In the genomic region with DNA sequence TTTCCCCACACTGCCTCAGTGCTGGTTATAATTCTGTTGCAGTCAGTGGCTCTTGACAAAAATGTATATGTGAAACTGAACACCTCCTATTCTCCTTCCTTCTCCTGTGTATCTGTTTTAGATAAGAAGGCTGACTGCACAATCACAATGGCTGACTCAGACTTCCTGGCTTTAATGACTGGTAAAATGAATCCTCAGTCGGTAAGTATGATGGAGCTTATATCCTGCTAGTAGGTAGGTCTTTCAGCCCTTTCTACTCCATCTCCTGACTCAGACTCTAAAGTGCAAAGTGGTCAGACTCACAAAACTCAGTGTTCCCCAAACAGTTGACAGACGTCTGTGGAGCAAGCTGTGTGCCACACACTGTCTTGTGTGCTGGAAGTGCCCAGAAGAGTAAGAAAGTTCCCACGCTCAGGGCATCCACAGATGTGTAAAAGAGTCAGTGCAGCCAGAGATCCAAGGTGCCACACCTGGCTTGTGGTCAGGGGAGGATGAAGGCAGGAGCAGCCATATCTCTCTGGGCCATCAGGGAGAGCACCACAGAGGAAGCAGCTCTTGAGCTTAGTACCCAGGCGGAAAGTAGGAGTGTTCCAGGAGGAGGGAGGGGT, we compare ENCODE assay signal across 11 cellular contexts. TPM values are rescaled to one million over a fixed set of nuclear protein-coding genes. Genes with fewer than 3 reads are reported as not detected.
DNase-seq lines count a peak whose midpoint lies in the region; ATAC-seq and TF ChIP-seq lines count a peak whose summit lies in the region.
"Had no signal": no experiment of that assay in that cellular context is flagged by ENCODE, and none has a peak within 500 bp of the region (broad histone marks: within the 10 kb centered on the region; RNA-seq: fewer than 3 reads in every experiment).

No MANE protein-coding gene starts in this region.

- peaks cover 15% of the 10 kb centered on the region for H3K36me3 Mint-ChIP-seq in activated CD8-positive, alpha-beta T cell treated with anti-CD3 and anti-CD28 coated beads for 36 hours (ENCODE audit: low read depth)
- peaks cover 21% of the 10 kb centered on the region for H3K36me3 Mint-ChIP-seq in activated CD8-positive, alpha-beta T cell treated with anti-CD3 and anti-CD28 coated beads, Interleukin-2, amount 10 ng/mL, durations not matched to agents 7 days and 5 days (ENCODE audit: low read depth)

- H3K27ac Mint-ChIP-seq in activated CD8-positive, alpha-beta T cell treated with anti-CD3 and anti-CD28 coated beads for 36 hours: no peak overlapping the region
- no peak overlapping the region for H3K27ac Mint-ChIP-seq in activated CD8-positive, alpha-beta T cell treated with anti-CD3 and anti-CD28 coated beads, Interleukin-2, amount 10 ng/mL, durations not matched to agents 7 days and 5 days
- H3K27ac Mint-ChIP-seq: T-helper 1 cell treated with Interleukin-12 subunit alpha and Interleukin-12 subunit beta and Interleukin-4 antibody, amounts not matched to agents 30 μg/mL and 1 μg/mL, for 36 hours had no signal

- no peak overlapping the region for H3K4me3 Mint-ChIP-seq in activated CD8-positive, alpha-beta T cell treated with anti-CD3 and anti-CD28 coated beads for 36 hours
- H3K4me3 Mint-ChIP-seq in activated CD8-positive, alpha-beta T cell treated with anti-CD3 and anti-CD28 coated beads, Interleukin-2, amount 10 ng/mL, durations not matched to agents 7 days and 5 days: no peak overlapping the region
- H3K4me3 Mint-ChIP-seq: CD14-positive monocyte; T-helper 1 cell treated with Interleukin-12 subunit alpha and Interleukin-12 subunit beta and Interleukin-4 antibody, amounts not matched to agents 30 μg/mL and 1 μg/mL, for 36 hours had no signal

- no peaks in the 10 kb centered on the region for H3K79me2 ChIP-seq in hepatocyte

- 72% methylated on average over 4 of the region's 4 CpGs for WGBS in hepatocyte (ENCODE audit: low lambda C conversion rate, missing lambda C conversion rate)

- H3K27ac ChIP-seq in hepatocyte: no peak overlapping the region
- H3K27ac ChIP-seq: body of pancreas had no signal

- CTCF ChIA-PET in activated CD8-positive, alpha-beta T cell treated with anti-CD3 and anti-CD28 coated beads for 36 hours (lab: Charles Lee): interaction anchor here (1.4 kb wide), 1 partner anchor 12 kb away, joined by 5 read pairs; no protein-coding TSS in a partner anchor
- CTCF ChIA-PET in activated CD8-positive, alpha-beta T cell treated with anti-CD3 and anti-CD28 coated beads, Interleukin-2, amount 10 ng/mL, durations not matched to agents 7 days and 5 days (lab: Charles Lee): interaction anchor here (1.5 to 1.8 kb wide), 2 partner anchors 12 to 139 kb away, joined by 4 read pairs; no protein-coding TSS in a partner anchor

- H3K9me3 ChIP-seq in hepatocyte (ENCODE audit: low read depth): no peaks in the 10 kb centered on the region
- H3K9me3 ChIP-seq: body of pancreas had no signal

- no peaks in the 10 kb centered on the region for H3K9me2 ChIP-seq in hepatocyte (replicated peaks; ENCODE audit: insufficient read depth)

- H4K20me1 ChIP-seq in hepatocyte (ENCODE audit: insufficient read depth, poor library complexity, severe bottlenecking): no peaks in the 10 kb centered on the region

- H3K27me3 Mint-ChIP-seq in activated CD8-positive, alpha-beta T cell treated with anti-CD3 and anti-CD28 coated beads for 36 hours: no peaks in the 10 kb centered on the region
- H3K27me3 Mint-ChIP-seq in activated CD8-positive, alpha-beta T cell treated with anti-CD3 and anti-CD28 coated beads, Interleukin-2, amount 10 ng/mL, durations not matched to agents 7 days and 5 days (ENCODE audit: low read depth): no peaks in the 10 kb centered on the region

- no peak overlapping the region for H3K4me3 ChIP-seq in epithelial cell of esophagus (ENCODE audit: low read length)
- H3K4me3 ChIP-seq in retinal pigment epithelial cell (ENCODE audit: low read length): no peak overlapping the region
- H3K4me3 ChIP-seq in hepatocyte: no peak overlapping the region
- H3K4me3 ChIP-seq: body of pancreas had no signal

- intact Hi-C loops in activated CD8-positive, alpha-beta T cell treated with anti-CD3 and anti-CD28 coated beads for 36 hours (cut with micrococcal nuclease): no loop called here

- H3K9me3 Mint-ChIP-seq in activated CD8-positive, alpha-beta T cell treated with anti-CD3 and anti-CD28 coated beads for 36 hours: no peaks in the 10 kb centered on the region
- H3K9me3 Mint-ChIP-seq in activated CD8-positive, alpha-beta T cell treated with anti-CD3 and anti-CD28 coated beads, Interleukin-2, amount 10 ng/mL, durations not matched to agents 7 days and 5 days (ENCODE audit: insufficient read depth): no peaks in the 10 kb centered on the region
- H3K9me3 Mint-ChIP-seq: CD14-positive monocyte; T-helper 1 cell treated with Interleukin-12 subunit alpha and Interleukin-12 subunit beta and Interleukin-4 antibody, amounts not matched to agents 30 μg/mL and 1 μg/mL, for 36 hours had no signal

- H3K27me3 ChIP-seq in hepatocyte: no peaks in the 10 kb centered on the region
- H3K27me3 ChIP-seq: body of pancreas had no signal

- no peak for DNase-seq in activated CD8-positive, alpha-beta T cell treated with anti-CD3 and anti-CD28 coated beads for 36 hours
- DNase-seq in activated CD8-positive, alpha-beta T cell treated with anti-CD3 and anti-CD28 coated beads, Interleukin-2, amount 10 ng/mL, durations not matched to agents 7 days and 5 days: no peak
- DNase-seq in OCI-M1 (lab: John Stamatoyannopoulos, UW) (peak; percentile 45), epithelial cell of esophagus (ENCODE audit: low read depth) (peak; percentile 77), retinal pigment epithelial cell (ENCODE audit: low read depth) (peak; percentile 42), AG08396 (ENCODE audit: low spot score) (no peak), hepatocyte (ENCODE audit: low spot score) (no peak), NCI-H2227 (lab: John Stamatoyannopoulos, UW; ENCODE audit: unreplicated experiment) (no peak)

- POLR2A ChIA-PET in activated CD8-positive, alpha-beta T cell treated with anti-CD3 and anti-CD28 coated beads for 36 hours (lab: Charles Lee): interaction anchor here (1.0 kb wide), 1 partner anchor 33 kb away, joined by 3 read pairs; no protein-coding TSS in a partner anchor
- POLR2A ChIA-PET in activated CD8-positive, alpha-beta T cell treated with anti-CD3 and anti-CD28 coated beads, Interleukin-2, amount 10 ng/mL, durations not matched to agents 7 days and 5 days (lab: Charles Lee): interaction anchor here (0.6 kb wide), 1 partner anchor 9 kb away, joined by 3 read pairs; no protein-coding TSS in a partner anchor

- peak; percentile 86 for ATAC-seq in activated CD8-positive, alpha-beta T cell treated with anti-CD3 and anti-CD28 coated beads for 36 hours
- no peak for ATAC-seq in activated CD8-positive, alpha-beta T cell treated with anti-CD3 and anti-CD28 coated beads, Interleukin-2, amount 10 ng/mL, durations not matched to agents 7 days and 5 days

- peaks cover 4% of the 10 kb centered on the region for H3K4me1 ChIP-seq in hepatocyte (ENCODE audit: insufficient read depth)

- no peak overlapping the region for H2AFZ ChIP-seq in hepatocyte

- TF ChIP-seq CTCF in activated CD8-positive, alpha-beta T cell treated with anti-CD3 and anti-CD28 coated beads for 36 hours (IDR thresholded peaks at IDR 0.05): no peak
- TF ChIP-seq CTCF in epithelial cell of esophagus (IDR thresholded peaks at IDR 0.05; ENCODE audit: insufficient read depth, low read depth, low read length, missing control alignments): no peak
- no peak for TF ChIP-seq CTCF in retinal pigment epithelial cell (conservative IDR thresholded peaks at IDR 0.05; ENCODE audit: low read depth, low read length)
- no peak for TF ChIP-seq CTCF in hepatocyte (IDR thresholded peaks at IDR 0.05; ENCODE audit: poor library complexity)

- peaks cover 5% of the 10 kb centered on the region for H3K4me1 Mint-ChIP-seq in activated CD8-positive, alpha-beta T cell treated with anti-CD3 and anti-CD28 coated beads for 36 hours (ENCODE audit: low read depth)
- peaks cover 4% of the 10 kb centered on the region for H3K4me1 Mint-ChIP-seq in activated CD8-positive, alpha-beta T cell treated with anti-CD3 and anti-CD28 coated beads, Interleukin-2, amount 10 ng/mL, durations not matched to agents 7 days and 5 days (ENCODE audit: low read depth)
- H3K4me1 Mint-ChIP-seq: CD14-positive monocyte had no signal

- no peak overlapping the region for H3K4me2 ChIP-seq in hepatocyte

- H3K36me3 ChIP-seq in hepatocyte (replicated peaks; ENCODE audit: insufficient read depth, low read depth): no peaks in the 10 kb centered on the region

RNA-seq across cellular contexts. Expression of a gene that starts 14.2 kb away (rescaled TPM):
- not detected for total RNA-seq in activated CD8-positive, alpha-beta T cell treated with anti-CD3 and anti-CD28 coated beads for 36 hours
- total RNA-seq in activated CD8-positive, alpha-beta T cell treated with anti-CD3 and anti-CD28 coated beads, Interleukin-2, amount 10 ng/mL, durations not matched to agents 7 days and 5 days: not detected
- 2.1 and 3.9 TPM in 2 replicates for total RNA-seq in hepatocyte
- 4.9 and 9.2 TPM in 2 replicates for polyA plus RNA-seq in hepatocyte
- polyA plus RNA-seq: CD14-positive monocyte had no signal

Comparison
In these comparisons a context has a peak if more than half of its experiments do, and no peak if none do; other contexts are left out.
1. DNase-seq: peak in OCI-M1 (single experiment), epithelial cell of esophagus (single experiment) and retinal pigment epithelial cell (single experiment); none in activated CD8-positive, alpha-beta T cell treated with anti-CD3 and anti-CD28 coated beads for 36 hours (single experiment), activated CD8-positive, alpha-beta T cell treated with anti-CD3 and anti-CD28 coated beads, Interleukin-2, amount 10 ng/mL, durations not matched to agents 7 days and 5 days (single experiment), AG08396 (single experiment), hepatocyte (single experiment) and NCI-H2227 (single experiment).